In genomic region chr6:41451039-41451438, GRCh38 we compare ENCODE assay signal across 1 cellular context.
TF ChIP-seq lines count a peak whose summit lies in the region.

No MANE protein-coding gene starts in this region.

TF ChIP-seq in GM12878, 131 proteins besides CTCF, POLR2A, EP300 and RAD21 (continued from another document):
- TF ChIP-seq, protein P1, sequence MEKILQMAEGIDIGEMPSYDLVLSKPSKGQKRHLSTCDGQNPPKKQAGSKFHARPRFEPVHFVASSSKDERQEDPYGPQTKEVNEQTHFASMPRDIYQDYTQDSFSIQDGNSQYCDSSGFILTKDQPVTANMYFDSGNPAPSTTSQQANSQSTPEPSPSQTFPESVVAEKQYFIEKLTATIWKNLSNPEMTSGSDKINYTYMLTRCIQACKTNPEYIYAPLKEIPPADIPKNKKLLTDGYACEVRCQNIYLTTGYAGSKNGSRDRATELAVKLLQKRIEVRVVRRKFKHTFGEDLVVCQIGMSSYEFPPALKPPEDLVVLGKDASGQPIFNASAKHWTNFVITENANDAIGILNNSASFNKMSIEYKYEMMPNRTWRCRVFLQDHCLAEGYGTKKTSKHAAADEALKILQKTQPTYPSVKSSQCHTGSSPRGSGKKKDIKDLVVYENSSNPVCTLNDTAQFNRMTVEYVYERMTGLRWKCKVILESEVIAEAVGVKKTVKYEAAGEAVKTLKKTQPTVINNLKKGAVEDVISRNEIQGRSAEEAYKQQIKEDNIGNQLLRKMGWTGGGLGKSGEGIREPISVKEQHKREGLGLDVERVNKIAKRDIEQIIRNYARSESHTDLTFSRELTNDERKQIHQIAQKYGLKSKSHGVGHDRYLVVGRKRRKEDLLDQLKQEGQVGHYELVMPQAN (conservative IDR thresholded peaks at IDR 0.05) = no peak
